ENCODE assay signal across 24 cellular contexts in genomic region chr19:12991296-12991695, GRCh38. TPM values are rescaled to one million over a fixed set of nuclear protein-coding genes. Genes with fewer than 3 reads are reported as not detected.
DNase-seq lines count a peak whose midpoint lies in the region; ATAC-seq, FAIRE-seq and TF ChIP-seq lines count a peak whose summit lies in the region.
"Had no signal": no experiment of that assay in that cellular context is flagged by ENCODE, and none has a peak within 500 bp of the region (broad histone marks: within the 10 kb centered on the region; RNA-seq: fewer than 3 reads in every experiment).

No MANE protein-coding gene starts in this region.

- peaks cover 0 to 9% (median 1%) of the 10 kb centered on the region in 12 donors for H3K4me1 ChIP-seq in heart left ventricle
- peaks cover 8 to 38% of the 10 kb centered on the region in 2 experiments; a peak in 4 of 5 replicates for H3K4me1 ChIP-seq in K562 (replicated peaks in 1 of 2; ENCODE audit: control insufficient read depth in 2 of 2, insufficient read depth in 2 of 2, low read length in 2 of 2)
- H3K4me1 ChIP-seq in mucosa of descending colon (ENCODE audit: low read depth), result no peaks in the 10 kb centered on the region
- H3K4me1 ChIP-seq: Caco-2 had no signal

- peaks cover 0 to 3% (median 0%) of the 10 kb centered on the region in 9 donors for H3K27me3 ChIP-seq in heart left ventricle
- H3K27me3 ChIP-seq in K562 (ENCODE audit: control insufficient read depth in 2 of 2, insufficient read depth in 2 of 2, low read length in 2 of 2), result no peaks in the 10 kb centered on the region; a peak in 1 of 5 replicates
- H3K27me3 ChIP-seq: MG63 had no signal

- 94 to 99% (median 97%) methylated on average over 5 of the region's 5 CpGs for WGBS in heart left ventricle, 4 donors
- 83% methylated on average over 5 of the region's 5 CpGs for WGBS in K562 (ENCODE audit: insufficient coverage, low coverage, missing lambda C conversion rate)

- DNase-seq in Right ventricle myocardium inferior (ENCODE audit: missing footprints) (peak; percentile 60), heart left ventricle (no peak), K562 (ENCODE audit: extremely low read depth in 1 of 4, low spot score in 3 of 4) (no peak), mucosa of descending colon (peak in 1 of 3 donors; percentile 27), LoVo (ENCODE audit: low spot score) (no peak), T-helper 2 cell (no peak), foreskin melanocyte (no peak)
- DNase-seq: Caco-2; CD4-positive, alpha-beta T cell; DMS 273 treated with DMSO at 0.1 percent for 48 hours; GOT3; Karpas-422; MG63; NCI-H1417; NCI-H187; NCI-H446; NCI-H526; OCI-M1; SHP77 had no signal

- no peak for FAIRE-seq in K562 (lab: Jason Lieb, UNC)
- FAIRE-seq: GM18507, RCC 7860 had no signal

- H2AFZ ChIP-seq in K562 (ENCODE audit: low read depth, low read length), result no peak overlapping the region

- TF ChIP-seq EP300 in K562 (IDR thresholded peaks at IDR 0.05; ENCODE audit: low read length), result no peak

- CTCF ChIA-PET in K562 (lab: Yijun Ruan, JAX; ENCODE audit: low intra/inter-chr PET ratio), result no interaction called here

- no peak for ATAC-seq in Right ventricle myocardium inferior
- no peak for ATAC-seq in heart left ventricle
- ATAC-seq in K562, result no peak
- ATAC-seq in mucosa of descending colon, result peak; percentile 53
- ATAC-seq in GM18873 (IDR thresholded peaks at IDR 0.05; ENCODE audit: low FRiP score, unreplicated experiment), result no peak

- no TSS peak for BruUV-seq in K562 (replicated peaks; lab: Mats Ljungman, UMichigan)

- H3K4me3 ChIP-seq in heart left ventricle (no peak overlapping the region), K562 (no peak overlapping the region), mucosa of descending colon (no peak overlapping the region)
- H3K4me3 ChIP-seq: MG63 had no signal

- no peak overlapping the region for H3K4me2 ChIP-seq in K562 (ENCODE audit: insufficient read depth, low read length)

- peaks cover 11% of the 10 kb centered on the region for H3K79me2 ChIP-seq in K562 (ENCODE audit: control insufficient read depth, insufficient read depth, low read length)

- no peaks in the 10 kb centered on the region for H3K9me3 ChIP-seq in heart left ventricle
- H3K9me3 ChIP-seq in K562 (replicated peaks; ENCODE audit: control insufficient read depth, insufficient read depth, low read depth, low read length), result no peaks in the 10 kb centered on the region
- no peaks in the 10 kb centered on the region for H3K9me3 ChIP-seq in mucosa of descending colon
- H3K9me3 ChIP-seq: Caco-2, MG63 had no signal

- no peak for TF ChIP-seq CTCF in heart left ventricle (IDR thresholded peaks at IDR 0.05)
- no peak for TF ChIP-seq CTCF in K562 (IDR thresholded peaks at IDR 0.05 in 2 of 3, conservative IDR thresholded peaks at IDR 0.05 in 1 of 3; ENCODE audit: insufficient read depth in 2 of 3, low read depth in 1 of 3, low read length in 3 of 3)
- no peak for TF ChIP-seq CTCF in mucosa of descending colon (IDR thresholded peaks at IDR 0.05)

- no peaks in the 10 kb centered on the region for H3K36me3 ChIP-seq in heart left ventricle
- H3K36me3 ChIP-seq in K562 (ENCODE audit: control insufficient read depth, insufficient read depth, low read length), result no peaks in the 10 kb centered on the region
- no peaks in the 10 kb centered on the region for H3K36me3 ChIP-seq in mucosa of descending colon (ENCODE audit: low read depth)

- POLR2A ChIA-PET in K562 (lab: Yijun Ruan, JAX), result no interaction called here

- no peaks in the 10 kb centered on the region for H3K9me1 ChIP-seq in K562 (ENCODE audit: control insufficient read depth, insufficient read depth, low read length)

- in situ Hi-C loops in K562 (cut with MboI), result no loop called here

- TF ChIP-seq POLR2A in heart left ventricle (IDR thresholded peaks at IDR 0.05) (no peak), K562 (conservative IDR thresholded peaks at IDR 0.05) (no peak)

- 0 out of 4 replicates have a peak overlapping the region, but pooled peaks of 1 of the 2 experiments have one; percentile 7 for H3K9ac ChIP-seq in K562 (ENCODE audit: insufficient read depth in 1 of 2, low read depth in 2 of 2, low read length in 2 of 2)

- TF ChIP-seq RAD21 in K562 (CRISPR knock-in tag; conservative IDR thresholded peaks at IDR 0.05 in 1 of 2, IDR thresholded peaks at IDR 0.05 in 1 of 2), result no peak

- H4K20me1 ChIP-seq in K562 (replicated peaks; ENCODE audit: control insufficient read depth, insufficient read depth, low read length), result no peaks in the 10 kb centered on the region

- intact Hi-C loops in Right ventricle myocardium inferior (cut with DNase I), result no loop called here
- intact Hi-C loops in heart left ventricle (cut with DNase I), result no loop called here
- intact Hi-C loops in K562 (cut with micrococcal nuclease), result no loop called here
- intact Hi-C loops in mucosa of descending colon (cut with DNase I, micrococcal nuclease), result no loop called here

- H3K27ac ChIP-seq in heart left ventricle, result no peak overlapping the region
- H3K27ac ChIP-seq in K562 (ENCODE audit: extremely low read depth, low read depth, low read length), result no peak overlapping the region; the same call in 2 of the 3 replicates

RNA-seq across cellular contexts. Expression of gene NFIX, which starts 4.0 kb away (rescaled TPM):
- total RNA-seq in Right ventricle myocardium inferior (159 TPM), heart left ventricle (100 to 1,000 TPM in 8 of 9 donors, 10 to 100 TPM in 1; 81.4 to 147 (median 122) TPM), K562 (2014; rRNA removed) (5.4 and 7.7 TPM in 2 replicates), K562 (2014; rRNA removed; fragmentation: Illumina TruSeq; extraction: Trizol) (2.3 and 6.4 TPM in 2 replicates), K562 (2015; rRNA removed; fragmentation: Illumina TruSeq; extraction: Trizol) (3.1 and 3.8 TPM in 2 replicates), K562 (2021) (23.1 and 26.8 TPM in 2 replicates), mucosa of descending colon (100 to 1,000 TPM in 1 of 3 donors, 10 to 100 TPM in 2; 59.4 to 238 (median 64.6) TPM)
- polyA plus RNA-seq in heart left ventricle (10 to 100 TPM; 42.1 to 55.2 TPM), K562 (2011; rRNA removed) (2.9 and 5.6 TPM in 2 replicates), K562 (2014; fragmentation: Illumina TruSeq; extraction: Trizol) (7.7 and 9.2 TPM in 2 replicates), K562 (2014; fragmentation: Nextera tagmentation; extraction: Ambion mirVana) (under 1 TPM; 0.28 to 0.34 TPM), K562 (2014; rRNA removed) (6.8 and 7.2 TPM in 2 replicates)
- total RNA-seq in K562 (2011; cell fraction: chromatin; rRNA removed; ENCODE audit: low replicate concordance), result 18.3 and 47.5 TPM in 2 replicates
- 13.6 and 14.8 TPM in 2 replicates for total RNA-seq in K562 (2011; cell fraction: nucleolus; rRNA removed)
- total RNA-seq in K562 (2011; cell fraction: nucleoplasm; rRNA removed), result 10.4 and 11.4 TPM in 2 replicates
- polyA plus RNA-seq in K562 (2011; cell fraction: cytosol; rRNA removed), result 3.2 and 3.6 TPM in 2 replicates
- polyA plus RNA-seq in K562 (2011; cell fraction: nucleus; rRNA removed), result 10.1 and 10.4 TPM in 2 replicates
- 8.7 and 9.6 TPM in 2 replicates for polyA plus RNA-seq in K562 (2012)
- 2.8 and 3.1 TPM in 2 replicates for polyA minus RNA-seq in K562 (2011; rRNA and poly(A)+ RNA removed)
- 7.3 and 7.8 TPM in 2 replicates for polyA minus RNA-seq in K562 (2011; cell fraction: cytosol; rRNA and poly(A)+ RNA removed)
- polyA minus RNA-seq in K562 (2011; cell fraction: nucleus; rRNA and poly(A)+ RNA removed), result 5.7 and 7.9 TPM in 2 replicates

RNA-seq across cellular contexts. Expression of gene DAND5, which starts 21.9 kb away (rescaled TPM):
- total RNA-seq in Right ventricle myocardium inferior, result 9.9 TPM
- 10 to 100 TPM in 4 of 9 donors, 1 to 10 TPM in 5; 2.9 to 13.6 (median 9.0) TPM for total RNA-seq in heart left ventricle
- polyA plus RNA-seq in heart left ventricle, result 1 to 10 TPM; 1.4 to 4.7 TPM
- total RNA-seq in K562 (2011; cell fraction: chromatin; rRNA removed; ENCODE audit: low replicate concordance), result 2.2 and 4.9 TPM in 2 replicates
- total RNA-seq in K562 (2011; cell fraction: nucleolus; rRNA removed), result 2.3 and 2.4 TPM in 2 replicates
- 2.3 and 3.3 TPM in 2 replicates for total RNA-seq in K562 (2011; cell fraction: nucleoplasm; rRNA removed)
- total RNA-seq in K562 (2014; rRNA removed), result 0.27 and 0.82 TPM in 2 replicates
- total RNA-seq in K562 (2014; rRNA removed; fragmentation: Illumina TruSeq; extraction: Trizol), result 0.38 and 0.40 TPM in 2 replicates
- 0.22 and 0.23 TPM in 2 replicates for total RNA-seq in K562 (2015; rRNA removed; fragmentation: Illumina TruSeq; extraction: Trizol)
- 0.74 and 0.78 TPM in 2 replicates for total RNA-seq in K562 (2021)
- polyA plus RNA-seq in K562 (2011; rRNA removed), result 0.60 and 0.89 TPM in 2 replicates
- polyA plus RNA-seq in K562 (2011; cell fraction: cytosol; rRNA removed), result 0.71 and 0.72 TPM in 2 replicates
- 1.9 and 3.0 TPM in 2 replicates for polyA plus RNA-seq in K562 (2011; cell fraction: nucleus; rRNA removed)
- 0.43 and 0.97 TPM in 2 replicates for polyA plus RNA-seq in K562 (2012)
- polyA plus RNA-seq in K562 (2014; fragmentation: Illumina TruSeq; extraction: Trizol), result 0.71 and 0.83 TPM in 2 replicates
- polyA plus RNA-seq in K562 (2014; fragmentation: Nextera tagmentation; extraction: Ambion mirVana), result under 1 TPM; 0.42 to 0.63 TPM
- 0.50 and 0.66 TPM in 2 replicates for polyA plus RNA-seq in K562 (2014; rRNA removed)
- polyA minus RNA-seq in K562 (2011; rRNA and poly(A)+ RNA removed), result 0.18 and 0.28 TPM in 2 replicates
- 0.48 TPM in 1 of 2 replicates, not detected in the other for polyA minus RNA-seq in K562 (2011; cell fraction: cytosol; rRNA and poly(A)+ RNA removed)
- polyA minus RNA-seq in K562 (2011; cell fraction: nucleus; rRNA and poly(A)+ RNA removed), result 0.33 TPM in 1 of 2 replicates, not detected in the other
- 1 to 10 TPM in 1 of 3 donors, under 1 TPM in 1, not detected in 1; 0.34 to 1.1 TPM for total RNA-seq in mucosa of descending colon
- total RNA-seq: Caco-2; CD4-positive, alpha-beta T cell; G401 had no signal
- polyA plus RNA-seq: IgD-negative memory B cell had no signal

RNA-seq across cellular contexts. Expression of gene GADD45GIP1, which starts 34.3 kb away (rescaled TPM):
- total RNA-seq in Right ventricle myocardium inferior (33.7 TPM), heart left ventricle (10 to 100 TPM; 17.2 to 63.6 (median 27.2) TPM), K562 (2014; rRNA removed) (143 and 161 TPM in 2 replicates), K562 (2014; rRNA removed; fragmentation: Illumina TruSeq; extraction: Trizol) (9.1 and 12.9 TPM in 2 replicates), K562 (2015; rRNA removed; fragmentation: Illumina TruSeq; extraction: Trizol) (39.5 and 40.1 TPM in 2 replicates), K562 (2021) (47.3 and 48.8 TPM in 2 replicates), mucosa of descending colon (10 to 100 TPM in 2 of 3 donors, 1 to 10 TPM in 1; 10.0 to 16.4 (median 14.1) TPM)
- polyA plus RNA-seq in heart left ventricle (100 to 1,000 TPM in 1 of 2 donors, 10 to 100 TPM in 1; 64.9 to 119 TPM), K562 (2011; rRNA removed) (29.2 and 30.4 TPM in 2 replicates), K562 (2014; fragmentation: Illumina TruSeq; extraction: Trizol) (11.5 and 20.3 TPM in 2 replicates), K562 (2014; fragmentation: Nextera tagmentation; extraction: Ambion mirVana) (1 to 10 TPM; 5.1 to 6.8 TPM), K562 (2014; rRNA removed) (114 and 122 TPM in 2 replicates)
- total RNA-seq in K562 (2011; cell fraction: chromatin; rRNA removed; ENCODE audit: low replicate concordance), result 2.1 and 5.5 TPM in 2 replicates
- 10.1 and 11.0 TPM in 2 replicates for total RNA-seq in K562 (2011; cell fraction: nucleolus; rRNA removed)
- 7.2 TPM in 2 replicates for total RNA-seq in K562 (2011; cell fraction: nucleoplasm; rRNA removed)
- polyA plus RNA-seq in K562 (2011; cell fraction: cytosol; rRNA removed), result 29.3 and 72.0 TPM in 2 replicates
- 15.3 and 17.2 TPM in 2 replicates for polyA plus RNA-seq in K562 (2011; cell fraction: nucleus; rRNA removed)
- 35.2 and 43.7 TPM in 2 replicates for polyA plus RNA-seq in K562 (2012)
- polyA minus RNA-seq in K562 (2011; rRNA and poly(A)+ RNA removed), result 4.2 and 6.1 TPM in 2 replicates
- polyA minus RNA-seq in K562 (2011; cell fraction: cytosol; rRNA and poly(A)+ RNA removed), result 9.9 and 13.6 TPM in 2 replicates
- 4.6 and 5.3 TPM in 2 replicates for polyA minus RNA-seq in K562 (2011; cell fraction: nucleus; rRNA and poly(A)+ RNA removed)

RNA-seq across cellular contexts. Expression of gene RAD23A, which starts 45.6 kb away (rescaled TPM):
- 171 TPM for total RNA-seq in Right ventricle myocardium inferior
- total RNA-seq in heart left ventricle, result 100 to 1,000 TPM; 130 to 272 (median 161) TPM
- 100 to 1,000 TPM; 186 to 212 TPM for polyA plus RNA-seq in heart left ventricle
- 62.5 and 156 TPM in 2 replicates for total RNA-seq in K562 (2011; cell fraction: chromatin; rRNA removed; ENCODE audit: low replicate concordance)
- total RNA-seq in K562 (2011; cell fraction: nucleolus; rRNA removed), result 117 and 120 TPM in 2 replicates
- 89.2 and 96.1 TPM in 2 replicates for total RNA-seq in K562 (2011; cell fraction: nucleoplasm; rRNA removed)
- 181 and 279 TPM in 2 replicates for total RNA-seq in K562 (2014; rRNA removed)
- 47.8 and 56.5 TPM in 2 replicates for total RNA-seq in K562 (2014; rRNA removed; fragmentation: Illumina TruSeq; extraction: Trizol)
- total RNA-seq in K562 (2015; rRNA removed; fragmentation: Illumina TruSeq; extraction: Trizol), result 102 and 103 TPM in 2 replicates
- total RNA-seq in K562 (2021), result 143 and 155 TPM in 2 replicates
- polyA plus RNA-seq in K562 (2011; rRNA removed), result 44.1 and 61.2 TPM in 2 replicates
- polyA plus RNA-seq in K562 (2011; cell fraction: cytosol; rRNA removed), result 93.6 and 155 TPM in 2 replicates
- polyA plus RNA-seq in K562 (2011; cell fraction: nucleus; rRNA removed), result 108 and 152 TPM in 2 replicates
- 184 and 224 TPM in 2 replicates for polyA plus RNA-seq in K562 (2012)
- polyA plus RNA-seq in K562 (2014; fragmentation: Illumina TruSeq; extraction: Trizol), result 179 and 212 TPM in 2 replicates
- 10 to 100 TPM in 1 of 2 experiments, 1 to 10 TPM in 1; 9.5 to 40.4 TPM for polyA plus RNA-seq in K562 (2014; fragmentation: Nextera tagmentation; extraction: Ambion mirVana)
- polyA plus RNA-seq in K562 (2014; rRNA removed), result 101 and 127 TPM in 2 replicates
- polyA minus RNA-seq in K562 (2011; rRNA and poly(A)+ RNA removed), result 33.9 and 34.4 TPM in 2 replicates
- polyA minus RNA-seq in K562 (2011; cell fraction: cytosol; rRNA and poly(A)+ RNA removed), result 98.0 and 181 TPM in 2 replicates
- polyA minus RNA-seq in K562 (2011; cell fraction: nucleus; rRNA and poly(A)+ RNA removed), result 31.2 and 37.4 TPM in 2 replicates
- 100 to 1,000 TPM in 1 of 3 donors, 10 to 100 TPM in 2; 76.4 to 117 (median 81.4) TPM for total RNA-seq in mucosa of descending colon

RNA-seq across cellular contexts. Expression of gene CALR, which starts 52.9 kb away (rescaled TPM):
- total RNA-seq in Right ventricle myocardium inferior (496 TPM), heart left ventricle (100 to 1,000 TPM; 231 to 816 (median 380) TPM), K562 (2014; rRNA removed) (673 and 912 TPM in 2 replicates), K562 (2014; rRNA removed; fragmentation: Illumina TruSeq; extraction: Trizol) (473 and 509 TPM in 2 replicates), K562 (2015; rRNA removed; fragmentation: Illumina TruSeq; extraction: Trizol) (794 and 811 TPM in 2 replicates), K562 (2021) (730 and 790 TPM in 2 replicates), mucosa of descending colon (100 to 1,000 TPM; 433 to 945 (median 637) TPM)
- polyA plus RNA-seq in heart left ventricle (100 to 1,000 TPM; 227 to 771 TPM), K562 (2011; rRNA removed) (628 and 644 TPM in 2 replicates), K562 (2014; fragmentation: Illumina TruSeq; extraction: Trizol) (643 and 731 TPM in 2 replicates), K562 (2014; fragmentation: Nextera tagmentation; extraction: Ambion mirVana) (100 to 1,000 TPM; 126 to 147 TPM), K562 (2014; rRNA removed) (642 and 658 TPM in 2 replicates)
- 1,154 and 1,519 TPM in 2 replicates for total RNA-seq in K562 (2011; cell fraction: chromatin; rRNA removed; ENCODE audit: low replicate concordance)
- total RNA-seq in K562 (2011; cell fraction: nucleolus; rRNA removed), result 2,017 and 2,086 TPM in 2 replicates
- total RNA-seq in K562 (2011; cell fraction: nucleoplasm; rRNA removed), result 1,334 and 1,801 TPM in 2 replicates
- polyA plus RNA-seq in K562 (2011; cell fraction: cytosol; rRNA removed), result 488 and 529 TPM in 2 replicates
- 369 and 585 TPM in 2 replicates for polyA plus RNA-seq in K562 (2011; cell fraction: nucleus; rRNA removed)
- 684 and 846 TPM in 2 replicates for polyA plus RNA-seq in K562 (2012)
- polyA minus RNA-seq in K562 (2011; rRNA and poly(A)+ RNA removed), result 673 and 889 TPM in 2 replicates
- 377 and 404 TPM in 2 replicates for polyA minus RNA-seq in K562 (2011; cell fraction: cytosol; rRNA and poly(A)+ RNA removed)
- polyA minus RNA-seq in K562 (2011; cell fraction: nucleus; rRNA and poly(A)+ RNA removed), result 138 and 244 TPM in 2 replicates
